8 cellular contexts compared by ENCODE assay signal in the genomic region with DNA sequence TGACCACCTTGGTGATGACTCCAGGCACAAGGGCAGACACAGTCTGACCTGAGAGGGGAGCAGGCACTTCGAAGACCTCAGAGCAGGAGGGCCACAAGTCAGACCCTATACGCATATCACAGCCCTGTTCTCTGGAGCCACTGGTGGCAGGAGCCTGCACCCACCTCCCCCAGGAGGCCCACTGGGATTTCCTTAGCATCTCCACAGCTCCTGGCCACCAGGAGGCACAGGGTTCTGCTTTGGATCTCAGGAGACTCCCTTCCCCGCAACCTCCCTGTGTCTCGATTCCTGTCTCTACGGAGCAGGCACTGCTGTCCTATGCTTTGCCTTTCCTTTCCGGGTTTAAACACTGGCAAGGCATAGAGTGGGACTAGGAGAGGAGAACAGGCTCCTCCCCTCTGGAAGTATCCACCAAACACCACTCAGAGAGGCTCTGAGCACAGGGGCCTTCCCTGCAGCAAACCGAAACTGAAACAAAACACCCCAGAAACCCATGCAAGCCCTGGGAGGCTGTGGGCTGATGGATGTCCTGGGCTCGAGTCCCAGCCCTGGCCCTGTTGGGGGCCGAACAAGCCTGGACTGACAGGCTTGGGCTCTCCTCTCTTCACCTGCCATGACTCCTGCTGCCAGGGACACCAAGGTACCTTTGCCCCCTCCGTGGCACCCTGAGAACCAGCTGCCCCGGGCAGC.
DNase-seq lines count a peak whose midpoint lies in the region; ATAC-seq, FAIRE-seq and TF ChIP-seq lines count a peak whose summit lies in the region.

No MANE protein-coding gene starts in this region.

- peak overlapping the region; percentile 83 to 95 (median 90) for H3K4me3 Mint-ChIP-seq in naive B cell

- peak overlapping the region; percentile 70 to 73 for H3K9ac ChIP-seq in stomach smooth muscle (ENCODE audit: low read length in 2 of 2)

- peak overlapping the region; percentile 66 to 93 (median 90) for H3K27ac Mint-ChIP-seq in naive B cell

- H3K9me3 ChIP-seq in stomach smooth muscle (ENCODE audit: control insufficient read depth in 2 of 2, low read length in 2 of 2): no peaks in the 10 kb centered on the region

- DNase-seq in H54 (ENCODE audit: insufficient read length, low spot score) (peak; percentile 99), NCI-H1694 treated with DMSO at 0.1 percent for 48 hours (lab: John Stamatoyannopoulos, UW) (peak; percentile 42), erythroblast (lab: John Stamatoyannopoulos, UW) (peak; percentile 76 to 78), naive B cell (peak; percentile 51)
- peak; percentile 46 for DNase-seq in activated T-cell treated with anti-CD3 and anti-CD28 coated beads, Interleukin-2, amount 50 U/mL, for 1 hour

- TF ChIP-seq CTCF in GM12872 (IDR thresholded peaks at IDR 0.05; ENCODE audit: insufficient read depth, low read depth, low read length): peak; percentile 31; the same call in 2 of the 3 replicates

- FAIRE-seq in H54 (lab: Jason Lieb, UNC): peak; percentile 6

- peak overlapping the region; percentile 76 to 91 for H3K4me3 ChIP-seq in stomach smooth muscle (ENCODE audit: low read length in 2 of 2)

- peak overlapping the region; percentile 92 for H3K27ac ChIP-seq in stomach smooth muscle (ENCODE audit: low read length)

- H3K9me3 Mint-ChIP-seq in naive B cell: peaks cover 0 to 3% (median 0%) of the 10 kb centered on the region in 7 donors

- H3K4me1 ChIP-seq in stomach smooth muscle (ENCODE audit: control insufficient read depth, insufficient read depth, low read length): peaks cover 55% of the 10 kb centered on the region

- no peaks in the 10 kb centered on the region for H3K27me3 ChIP-seq in stomach smooth muscle (ENCODE audit: control insufficient read depth in 1 of 2, insufficient read depth in 2 of 2, low read length in 2 of 2)

- no peaks in the 10 kb centered on the region for H3K36me3 Mint-ChIP-seq in naive B cell

- H3K27me3 Mint-ChIP-seq in naive B cell: no peaks in the 10 kb centered on the region

- ATAC-seq in naive B cell (ENCODE audit: low read depth in 2 of 2) (peak; percentile 79), GM18867 (IDR thresholded peaks at IDR 0.05; ENCODE audit: unreplicated experiment) (no peak)

- H3K4me1 Mint-ChIP-seq in naive B cell: peaks cover 3 to 26% (median 15%) of the 10 kb centered on the region in 3 donors

- peaks cover 19 to 24% of the 10 kb centered on the region in 2 donors for H3K36me3 ChIP-seq in stomach smooth muscle (ENCODE audit: control insufficient read depth in 2 of 2, insufficient read depth in 2 of 2, low read length in 2 of 2)

- peak; percentile 48 for TF ChIP-seq POLR2A in H54 (IDR thresholded peaks at IDR 0.05; ENCODE audit: low read depth, low read length)
- peak; percentile 70 for TF ChIP-seq POLR2A in erythroblast (IDR thresholded peaks at IDR 0.05; ENCODE audit: low read length)

Comparison
In these comparisons a context has a peak if more than half of its experiments do, and no peak if none do; other contexts are left out.
1. DNase-seq: peak in every context shown above with its lines; median percentile 99 in H54; 77 in erythroblast; 51 in naive B cell; 46 in activated T-cell treated with anti-CD3 and anti-CD28 coated beads, Interleukin-2, amount 50 U/mL, for 1 hour; 42 in NCI-H1694 treated with DMSO at 0.1 percent for 48 hours.